ENCODE assay signal across 11 cellular contexts in genomic region chr6:80523531-80523970, GRCh38.
A peak's percentile ranks its signal among the peaks of the same experiment; 100 is the strongest.
DNase-seq lines count a peak whose midpoint lies in the region; ATAC-seq, FAIRE-seq and TF ChIP-seq lines count a peak whose summit lies in the region.
"Had no signal": no experiment of that assay in that cellular context is flagged by ENCODE, and none has a peak within 500 bp of the region (broad histone marks: within the 10 kb centered on the region; RNA-seq: fewer than 3 reads in every experiment).

No MANE protein-coding gene starts in this region.

- no peaks in the 10 kb centered on the region for H3K9me3 Mint-ChIP-seq in activated T-cell treated with anti-CD3 and anti-CD28 coated beads, Interleukin-2, amount 50 U/mL, for 72 hours
- H3K9me3 Mint-ChIP-seq in natural killer cell, result peaks cover 0 to 2% of the 10 kb centered on the region in 2 donors
- H3K9me3 Mint-ChIP-seq: dendritic cell treated with granulocyte-macrophage colony-stimulating factor and Interleukin-4, amounts not matched to agents 40 ng/mL and 50 ng/mL, for 4 days had no signal

- H3K27me3 ChIP-seq in adipocyte (replicated peaks; ENCODE audit: control insufficient read depth, insufficient read depth, low read length) (no peaks in the 10 kb centered on the region), upper lobe of right lung (no peaks in the 10 kb centered on the region)

- H3K27ac Mint-ChIP-seq in activated T-cell treated with anti-CD3 and anti-CD28 coated beads, Interleukin-2, amount 50 U/mL, for 72 hours, result peak overlapping the region; percentile 14
- no peak overlapping the region for H3K27ac Mint-ChIP-seq in natural killer cell
- H3K27ac Mint-ChIP-seq: dendritic cell treated with granulocyte-macrophage colony-stimulating factor and Interleukin-4, amounts not matched to agents 40 ng/mL and 50 ng/mL, for 4 days had no signal

- peak in 1 of 2 donors; percentile 26 for ATAC-seq in activated T-cell treated with anti-CD3 and anti-CD28 coated beads, Interleukin-2, amount 50 U/mL, for 72 hours (replicated peaks in 1 of 2)
- ATAC-seq in upper lobe of right lung, result peak; percentile 32
- ATAC-seq in natural killer cell, result no peak
- ATAC-seq: mucosa of descending colon had no signal

- peaks cover 12% of the 10 kb centered on the region for H3K27me3 Mint-ChIP-seq in activated T-cell treated with anti-CD3 and anti-CD28 coated beads, Interleukin-2, amount 50 U/mL, for 72 hours (ENCODE audit: low read depth)
- no peaks in the 10 kb centered on the region for H3K27me3 Mint-ChIP-seq in natural killer cell (ENCODE audit: low read depth in 2 of 2)
- H3K27me3 Mint-ChIP-seq: dendritic cell treated with granulocyte-macrophage colony-stimulating factor and Interleukin-4, amounts not matched to agents 40 ng/mL and 50 ng/mL, for 4 days had no signal

- no peaks in the 10 kb centered on the region for H3K9me3 ChIP-seq in adipocyte (ENCODE audit: control insufficient read depth, low read length)
- H3K9me3 ChIP-seq in upper lobe of right lung, result no peaks in the 10 kb centered on the region
- H3K9me3 ChIP-seq: mucosa of descending colon had no signal

- H3K36me3 Mint-ChIP-seq in activated T-cell treated with anti-CD3 and anti-CD28 coated beads, Interleukin-2, amount 50 U/mL, for 72 hours (ENCODE audit: insufficient read depth in 2 of 2), result no peaks in the 10 kb centered on the region
- no peaks in the 10 kb centered on the region for H3K36me3 Mint-ChIP-seq in natural killer cell

- H3K36me3 ChIP-seq in adipocyte (ENCODE audit: control insufficient read depth, insufficient read depth, low read length, severe bottlenecking), result no peaks in the 10 kb centered on the region
- H3K36me3 ChIP-seq in upper lobe of right lung, result no peaks in the 10 kb centered on the region

- intact Hi-C loops in upper lobe of right lung (cut with DNase I) (no loop called here), natural killer cell (cut with micrococcal nuclease) (no loop called here)

- H3K4me3 ChIP-seq in adipocyte (ENCODE audit: low read length) (no peak overlapping the region), upper lobe of right lung (no peak overlapping the region)
- H3K4me3 ChIP-seq: mucosa of descending colon had no signal

- DNase-seq in activated T-cell treated with anti-CD3 and anti-CD28 coated beads, Interleukin-2, amount 50 U/mL, for 72 hours, result no peak
- DNase-seq in activated T-cell treated with anti-CD3 and anti-CD28 coated beads for 4 hours (no peak), adipocyte (ENCODE audit: low read depth) (peak; percentile 60), iPS-NIHi7 (ENCODE audit: extremely low spot score) (peak; percentile 77), upper lobe of right lung (no peak), D721Med (ENCODE audit: insufficient read length, low spot score) (no peak), natural killer cell (no peak), DMS114 treated with DMSO at 0.1 percent for 48 hours (lab: John Stamatoyannopoulos, UW; ENCODE audit: unreplicated experiment) (no peak)
- DNase-seq: NCI-H1694 had no signal

- peak overlapping the region in 1 of 2 donors; percentile 15 for H3K4me3 Mint-ChIP-seq in activated T-cell treated with anti-CD3 and anti-CD28 coated beads, Interleukin-2, amount 50 U/mL, for 72 hours
- no peak overlapping the region for H3K4me3 Mint-ChIP-seq in natural killer cell
- H3K4me3 Mint-ChIP-seq: dendritic cell treated with granulocyte-macrophage colony-stimulating factor and Interleukin-4, amounts not matched to agents 40 ng/mL and 50 ng/mL, for 4 days had no signal

- H3K9ac ChIP-seq in adipocyte (ENCODE audit: low read length), result no peak overlapping the region

- no peak overlapping the region for H3K27ac ChIP-seq in upper lobe of right lung

- no peak for TF ChIP-seq CTCF in upper lobe of right lung (IDR thresholded peaks at IDR 0.05)
- TF ChIP-seq CTCF in D721Med (IDR thresholded peaks at IDR 0.05; ENCODE audit: insufficient read depth, missing control alignments), result no peak
- no peak for TF ChIP-seq CTCF in natural killer cell (IDR thresholded peaks at IDR 0.05)

- H3K4me1 Mint-ChIP-seq in activated T-cell treated with anti-CD3 and anti-CD28 coated beads, Interleukin-2, amount 50 U/mL, for 72 hours (ENCODE audit: low read depth), result peaks cover 7% of the 10 kb centered on the region
- H3K4me1 Mint-ChIP-seq in natural killer cell, result peaks cover 7 to 8% of the 10 kb centered on the region in 2 donors

- FAIRE-seq in D721Med (lab: Jason Lieb, UNC), result no peak

- H3K4me1 ChIP-seq in adipocyte (ENCODE audit: control insufficient read depth, insufficient read depth, low read length), result peaks cover 27% of the 10 kb centered on the region
- H3K4me1 ChIP-seq in upper lobe of right lung, result no peaks in the 10 kb centered on the region

Comparison
In these comparisons a context has a peak if more than half of its experiments do, and no peak if none do; other contexts are left out.
1. DNase-seq: peak in adipocyte (single experiment) and iPS-NIHi7 (single experiment); none in activated T-cell treated with anti-CD3 and anti-CD28 coated beads, Interleukin-2, amount 50 U/mL, for 72 hours (0 of 2), activated T-cell treated with anti-CD3 and anti-CD28 coated beads for 4 hours (single experiment), upper lobe of right lung (single experiment), D721Med (single experiment), natural killer cell (single experiment) and DMS114 treated with DMSO at 0.1 percent for 48 hours (single experiment).